In the genomic region with DNA sequence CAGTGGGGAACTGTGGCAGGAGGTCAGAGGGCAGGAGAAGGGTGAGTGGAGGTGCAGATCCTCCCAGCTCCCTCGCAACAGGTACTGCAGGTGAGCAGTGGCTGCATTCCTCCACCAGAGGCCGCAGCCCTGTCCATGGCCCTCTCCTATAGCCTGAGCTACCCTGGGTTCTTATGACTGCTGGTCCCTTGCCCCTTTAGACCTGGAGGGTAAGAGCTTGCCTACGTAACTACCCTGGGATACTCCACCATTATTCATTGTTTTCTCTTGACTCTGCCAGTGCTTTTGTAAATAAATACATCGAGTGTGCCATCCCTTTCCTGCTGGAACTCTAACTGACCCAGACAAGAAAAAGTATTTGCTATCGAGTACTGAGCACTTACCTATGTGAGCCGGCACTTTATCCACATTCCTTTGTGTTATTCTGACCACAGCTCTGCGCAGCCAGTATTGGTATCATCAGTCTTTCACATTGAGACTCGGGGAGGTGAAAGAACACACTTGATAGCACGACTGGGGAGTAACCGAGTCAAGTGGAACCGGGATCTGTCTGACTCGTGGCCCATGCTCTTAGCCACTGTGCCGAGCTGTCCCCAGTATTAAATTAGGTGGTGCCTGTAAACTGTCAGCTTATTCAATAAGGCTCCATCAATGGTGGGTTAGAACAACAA, we compare ENCODE assay signal across 1 cellular context.
TF ChIP-seq lines count a peak whose summit lies in the region.

No MANE protein-coding gene starts in this region.

TF ChIP-seq in endothelial cell of umbilical vein, 7 proteins besides CTCF, POLR2A, EP300 and RAD21:
- TF ChIP-seq MYC (IDR thresholded peaks at IDR 0.05; ENCODE audit: low read depth, low read length) (no peak), EZH2 (IDR thresholded peaks at IDR 0.05; ENCODE audit: borderline replicate concordance, low read depth, low read length, severe bottlenecking) (no peak), FOS (IDR thresholded peaks at IDR 0.05; ENCODE audit: borderline replicate concordance, insufficient read depth, low read length) (no peak), JUN (IDR thresholded peaks at IDR 0.05; ENCODE audit: borderline replicate concordance, insufficient read depth, insufficient read length, low read depth) (no peak), GATA2 (IDR thresholded peaks at IDR 0.05; ENCODE audit: insufficient read depth, insufficient read length, low read depth, low read length) (no peak), POLR2AphosphoS5 (IDR thresholded peaks at IDR 0.05; ENCODE audit: insufficient read depth, low read depth, low read length) (no peak)
- TF ChIP-seq, protein P1, sequence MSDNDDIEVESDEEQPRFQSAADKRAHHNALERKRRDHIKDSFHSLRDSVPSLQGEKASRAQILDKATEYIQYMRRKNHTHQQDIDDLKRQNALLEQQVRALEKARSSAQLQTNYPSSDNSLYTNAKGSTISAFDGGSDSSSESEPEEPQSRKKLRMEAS (IDR thresholded peaks at IDR 0.05; ENCODE audit: insufficient read depth, insufficient read length) = no peak
